1 cellular context compared by ENCODE assay signal in the genomic region with DNA sequence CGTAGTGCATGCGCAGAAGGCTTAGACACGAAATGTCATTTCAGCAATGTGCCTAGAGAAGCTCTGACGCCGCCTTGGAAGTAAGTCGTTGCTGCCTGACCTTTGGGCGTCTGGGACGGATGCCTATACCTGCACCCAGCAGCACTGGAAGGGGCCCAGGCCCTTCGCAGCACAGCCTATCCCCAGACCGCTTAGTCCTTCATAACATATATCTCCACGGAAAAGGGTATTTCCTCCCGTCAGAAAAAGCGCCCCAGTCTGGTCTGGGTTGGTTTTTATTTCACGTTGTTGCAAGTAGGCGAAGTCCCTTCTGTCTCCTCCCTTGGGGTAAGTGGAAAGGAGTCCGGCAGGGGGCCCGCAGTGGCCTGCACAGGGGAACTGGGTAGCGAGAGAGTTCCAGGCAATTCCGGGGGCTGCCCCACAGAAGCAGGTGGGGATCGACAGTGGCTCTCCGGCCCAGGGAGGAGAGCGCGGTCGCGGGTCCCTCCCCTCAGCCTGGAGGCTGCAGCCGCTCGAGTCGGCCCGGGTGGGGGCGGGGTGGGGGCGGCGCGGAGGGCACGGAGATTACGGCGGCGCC.
TF ChIP-seq lines count a peak whose summit lies in the region.

No MANE protein-coding gene starts in this region.

TF ChIP-seq in HEK293, 187 proteins besides CTCF, POLR2A, EP300 and RAD21 (continued from another document):
- TF ChIP-seq PRDM2 (tag by site-specific recombination; IDR thresholded peaks at IDR 0.05; ENCODE audit: borderline replicate concordance) (no peak), ZNF658 (tag by site-specific recombination; IDR thresholded peaks at IDR 0.05) (no peak), ZNF112 (tag by site-specific recombination; IDR thresholded peaks at IDR 0.05) (no peak), ZNF341 (tag by site-specific recombination; IDR thresholded peaks at IDR 0.05; ENCODE audit: low read depth) (peak; percentile 77), ZNF747 (tag by site-specific recombination; IDR thresholded peaks at IDR 0.05) (no peak), ZNF488 (tag by site-specific recombination; IDR thresholded peaks at IDR 0.05) (no peak), HOXA7 (CRISPR knock-in tag; IDR thresholded peaks at IDR 0.05; ENCODE audit: borderline replicate concordance) (no peak), ZNF571 (tag by site-specific recombination; IDR thresholded peaks at IDR 0.05) (no peak), YY2 (tag by site-specific recombination; IDR thresholded peaks at IDR 0.05) (no peak), ZNF155 (tag by site-specific recombination; IDR thresholded peaks at IDR 0.05) (no peak)
- TF ChIP-seq, protein P1, sequence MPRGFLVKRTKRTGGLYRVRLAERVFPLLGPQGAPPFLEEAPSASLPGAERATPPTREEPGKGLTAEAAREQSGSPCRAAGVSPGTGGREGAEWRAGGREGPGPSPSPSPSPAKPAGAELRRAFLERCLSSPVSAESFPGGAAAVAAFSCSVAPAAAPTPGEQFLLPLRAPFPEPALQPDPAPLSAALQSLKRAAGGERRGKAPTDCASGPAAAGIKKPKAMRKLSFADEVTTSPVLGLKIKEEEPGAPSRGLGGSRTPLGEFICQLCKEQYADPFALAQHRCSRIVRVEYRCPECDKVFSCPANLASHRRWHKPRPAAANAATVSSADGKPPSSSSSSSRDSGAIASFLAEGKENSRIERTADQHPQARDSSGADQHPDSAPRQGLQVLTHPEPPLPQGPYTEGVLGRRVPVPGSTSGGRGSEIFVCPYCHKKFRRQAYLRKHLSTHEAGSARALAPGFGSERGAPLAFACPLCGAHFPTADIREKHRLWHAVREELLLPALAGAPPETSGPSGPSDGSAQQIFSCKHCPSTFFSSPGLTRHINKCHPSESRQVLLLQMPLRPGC (tag by site-specific recombination; IDR thresholded peaks at IDR 0.05): no peak
